Comparison of ENCODE assay signal across 16 cellular contexts in the genomic region with DNA sequence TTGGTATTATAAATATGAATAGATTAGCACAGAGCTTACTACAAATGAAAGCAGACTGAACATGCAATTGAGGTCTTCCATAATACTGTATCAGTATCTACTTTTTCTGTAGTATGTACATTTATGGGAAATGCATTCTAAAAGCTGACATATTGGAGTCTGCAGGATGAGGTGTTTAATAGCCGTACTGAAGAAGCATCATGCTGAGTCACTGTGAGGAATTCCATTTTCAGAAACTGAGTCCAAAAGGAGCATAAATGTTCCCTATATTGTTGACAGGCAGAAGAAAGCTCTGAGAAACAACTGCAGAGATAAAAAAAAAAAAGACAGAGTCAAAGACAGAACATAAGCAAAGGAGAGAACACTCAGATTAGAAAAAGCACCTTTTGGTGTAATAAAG.
"Had no signal": no experiment of that assay in that cellular context is flagged by ENCODE, and none has a peak within 500 bp of the region (broad histone marks: within the 10 kb centered on the region; RNA-seq: fewer than 3 reads in every experiment).

No MANE protein-coding gene starts in this region.

- ATAC-seq: gastrocnemius medialis, left ventricle myocardium superior, psoas muscle, sciatic nerve had no signal

- FAIRE-seq: kidney, TTC549 had no signal

- DNase-seq: activated naive CD4-positive, alpha-beta T cell treated with anti-CD3 and anti-CD28 coated beads, Interleukin-2, amount 10 ng/mL, durations not matched to agents 7 days and 5 days; adrenal gland; cerebellar nuclear complex; endodermal cell; gastrocnemius medialis; kidney; left ventricle myocardium superior; mesendoderm; psoas muscle; stimulated activated CD4-positive, alpha-beta T cell treated with anti-CD3 and anti-CD28 coated beads, Interleukin-2, amount 100 ng/mL, for 48 hours; stimulated activated naive CD4-positive, alpha-beta T cell treated with Interleukin-2 at 50 U/mL for 16 hours; T-helper 2 cell; upper lobe of left lung had no signal

- H3K4me3 ChIP-seq: adrenal gland, gastrocnemius medialis, psoas muscle, suprapubic skin, upper lobe of left lung had no signal
